ENCODE assay signal across 35 cellular contexts in the genomic region with DNA sequence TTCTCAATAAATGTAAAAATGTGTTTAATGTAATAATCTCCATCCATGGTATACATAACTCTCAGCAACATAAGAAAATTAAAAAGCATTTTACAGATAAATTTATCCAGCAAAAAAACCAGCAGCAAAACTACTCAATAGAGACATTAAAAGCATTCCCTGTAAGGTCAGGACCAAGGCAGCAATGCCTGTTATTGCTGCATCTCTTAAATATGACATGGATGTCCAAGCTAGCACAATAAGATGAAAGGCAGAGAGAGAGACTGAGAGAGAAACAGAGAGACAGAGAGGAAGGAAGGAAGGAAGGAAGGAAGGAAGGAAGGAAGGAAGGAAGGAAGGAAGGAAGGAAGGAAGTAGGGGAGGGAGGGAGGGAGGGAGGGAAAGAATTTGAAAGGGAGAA.
"Had no signal": no experiment of that assay in that cellular context is flagged by ENCODE, and none has a peak within 500 bp of the region (broad histone marks: within the 10 kb centered on the region; RNA-seq: fewer than 3 reads in every experiment).

No MANE protein-coding gene starts in this region.

- H3K4me3 ChIP-seq: MG63 had no signal

- H3K9ac ChIP-seq: KMS-11 had no signal

- H3K9me3 ChIP-seq: MG63 had no signal

- H3K36me3 ChIP-seq: MG63 had no signal

- H3K27ac ChIP-seq: KMS-11 had no signal

- DNase-seq: Karpas-422, Kasumi-1, MG63, MM.1S, MV-4-11, NCI-H1048, NCI-H1092, NCI-H1092 treated with DMSO at 0.1 percent for 48 hours, NCI-H1105, NCI-H1105 treated with DMSO at 0.1 percent for 48 hours, NCI-H1417, NCI-H1417 treated with DMSO at 0.1 percent for 48 hours, NCI-H1436, NCI-H1436 treated with DMSO at 0.1 percent for 48 hours, NCI-H146, NCI-H1694, NCI-H1694 treated with DMSO at 0.1 percent for 48 hours, NCI-H187, NCI-H187 treated with DMSO at 0.1 percent for 48 hours, NCI-H1930, NCI-H2029, NCI-H2029 treated with DMSO at 0.1 percent for 48 hours, NCI-H2081, NCI-H2081 treated with DMSO at 0.1 percent for 48 hours, NCI-H2107, NCI-H2171, NCI-H2171 treated with DMSO at 0.1 percent for 48 hours, NCI-H2227 treated with DMSO at 0.1 percent for 48 hours, NCI-H226, NCI-H345, NCI-H446, NCI-H446 treated with DMSO at 0.1 percent for 48 hours, NCI-H510A, NCI-H510A treated with DMSO at 0.1 percent for 48 hours had no signal

- H3K27me3 ChIP-seq: MG63 had no signal
